Comparison of ENCODE assay signal across 9 cellular contexts in the genomic region with DNA sequence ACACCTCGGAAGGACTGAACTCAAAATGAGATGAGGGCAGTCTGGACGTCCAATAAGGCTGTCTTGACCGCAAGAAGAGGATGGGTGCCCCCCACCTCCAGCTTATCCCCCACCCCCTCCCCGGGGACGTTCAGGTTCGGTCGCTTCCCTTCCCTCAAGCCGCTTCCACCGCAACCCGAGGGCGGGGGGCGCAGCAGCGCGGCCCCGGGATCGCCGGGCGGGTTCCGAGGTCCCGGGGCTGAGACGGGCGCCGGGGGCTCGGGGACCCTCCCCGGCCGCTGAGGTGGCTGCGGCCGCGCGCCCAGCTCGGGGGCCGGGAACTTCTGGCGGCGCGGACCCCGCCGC. TPM values are rescaled to one million over a fixed set of nuclear protein-coding genes. Genes with fewer than 3 reads are reported as not detected.
DNase-seq lines count a peak whose midpoint lies in the region; ATAC-seq, FAIRE-seq and TF ChIP-seq lines count a peak whose summit lies in the region.
"Had no signal": no experiment of that assay in that cellular context is flagged by ENCODE, and none has a peak within 500 bp of the region (broad histone marks: within the 10 kb centered on the region; RNA-seq: fewer than 3 reads in every experiment).

No MANE protein-coding gene starts in this region.

- TF ChIP-seq EP300 in GM12878 (IDR thresholded peaks at IDR 0.05; ENCODE audit: borderline replicate concordance in 1 of 2, control insufficient read depth in 1 of 2, low read depth in 2 of 2, low read length in 2 of 2), result no peak

- no peak for FAIRE-seq in GM12878 (lab: Jason Lieb, UNC)
- FAIRE-seq: colon had no signal

- peaks cover 12% of the 10 kb centered on the region for H3K27me3 Mint-ChIP-seq in activated CD4-positive, alpha-beta T cell treated with anti-CD3 and anti-CD28 coated beads for 36 hours

- TF ChIP-seq CTCF in GM12878 (IDR thresholded peaks at IDR 0.05 in 2 of 3, conservative IDR thresholded peaks at IDR 0.05 in 1 of 3; ENCODE audit: control insufficient read depth in 2 of 3, extremely low read depth in 1 of 3, insufficient read depth in 1 of 3, low read depth in 3 of 3, low read length in 3 of 3) (no peak), thoracic aorta (IDR thresholded peaks at IDR 0.05) (no peak)

- H3K9me3 ChIP-seq in GM12878 (replicated peaks; ENCODE audit: control insufficient read depth, insufficient read depth, low read length) (no peaks in the 10 kb centered on the region; the same call in 1 of the 3 replicates), thoracic aorta (no peaks in the 10 kb centered on the region)

- TSS peak; percentile 64 for BruUV-seq in GM12878 (replicated peaks; lab: Mats Ljungman, UMichigan)

- DNase-seq in activated CD4-positive, alpha-beta T cell treated with anti-CD3 and anti-CD28 coated beads for 36 hours, result peak; percentile 10
- DNase-seq in activated CD4-positive, alpha-beta T cell treated with anti-CD3 and anti-CD28 coated beads for 1 hour, result no peak
- DNase-seq in GM12878 (ENCODE audit: low read depth, low spot score), result no peak
- no peak for DNase-seq in thoracic aorta (ENCODE audit: low spot score)
- no peak for DNase-seq in stimulated activated CD4-positive, alpha-beta T cell treated with anti-CD3 and anti-CD28 coated beads, Interleukin-4, amount 100 ng/mL, for 24 hours
- DNase-seq in DMS79 treated with DMSO at 0.1 percent for 48 hours (lab: John Stamatoyannopoulos, UW), result no peak

- ATAC-seq in activated CD4-positive, alpha-beta T cell treated with anti-CD3 and anti-CD28 coated beads for 36 hours, result peak; percentile 7
- peak; percentile 13 for ATAC-seq in HG03460 (IDR thresholded peaks at IDR 0.05; ENCODE audit: unreplicated experiment)
- no peak for ATAC-seq in GM12878
- no peak for ATAC-seq in thoracic aorta (ENCODE audit: insufficient number of reproducible peaks, low FRiP score, low read depth)

- peak overlapping the region; percentile 68 for H2AFZ ChIP-seq in GM12878 (ENCODE audit: control insufficient read depth, low read depth, low read length)

- peaks cover 18% of the 10 kb centered on the region for H3K4me1 Mint-ChIP-seq in activated CD4-positive, alpha-beta T cell treated with anti-CD3 and anti-CD28 coated beads for 36 hours

- H3K9ac ChIP-seq in GM12878 (ENCODE audit: control insufficient read depth, insufficient read depth, low read length), result peak overlapping the region; percentile 87

- no peak overlapping the region for H3K27ac Mint-ChIP-seq in activated CD4-positive, alpha-beta T cell treated with anti-CD3 and anti-CD28 coated beads for 36 hours

- H3K27me3 ChIP-seq in GM12878 (replicated peaks in 1 of 2; ENCODE audit: control insufficient read depth in 2 of 2, insufficient read depth in 2 of 2, low read length in 1 of 2) (no peaks in the 10 kb centered on the region), layer of hippocampus (ENCODE audit: control insufficient read depth, insufficient read depth, low read length) (no peaks in the 10 kb centered on the region), thoracic aorta (replicated peaks; ENCODE audit: insufficient read depth) (no peaks in the 10 kb centered on the region)

- POLR2A ChIA-PET in activated CD4-positive, alpha-beta T cell treated with anti-CD3 and anti-CD28 coated beads for 36 hours (lab: Charles Lee), result interaction anchor here (0.6 to 0.7 kb wide), 2 partner anchors 54 to 774 kb away, joined by 3 read pairs; no protein-coding TSS in a partner anchor
- POLR2A ChIA-PET in GM12878 (lab: Charles Lee), result interaction anchor here (1.2 to 4.0 kb wide), 4 partner anchors 11 to 113 kb away, joined by 3 to 30 read pairs (median 10); no protein-coding TSS in a partner anchor

- CTCF ChIA-PET in activated CD4-positive, alpha-beta T cell treated with anti-CD3 and anti-CD28 coated beads for 36 hours (lab: Charles Lee), result interaction anchor here (1.0 kb wide), 1 partner anchor 112 kb away, joined by 4 read pairs; no protein-coding TSS in a partner anchor
- CTCF ChIA-PET in GM12878 (lab: Yijun Ruan, JAX), result interaction anchor here (0.8 to 2.1 kb wide), 4 partner anchors 9 to 23 kb away, joined by 3 to 7 read pairs (median 4); no protein-coding TSS in a partner anchor

- WGBS in GM12878 (ENCODE audit: insufficient coverage, insufficient replicate concordance, low lambda C conversion rate, missing lambda C conversion rate), result 5% methylated on average over 12 of the region's 37 CpGs

- peaks cover 11% of the 10 kb centered on the region for H3K36me3 Mint-ChIP-seq in activated CD4-positive, alpha-beta T cell treated with anti-CD3 and anti-CD28 coated beads for 36 hours (ENCODE audit: low read depth)

- H3K27ac ChIP-seq in GM12878 (ENCODE audit: control insufficient read depth, insufficient read depth) (peak overlapping the region; percentile 81), layer of hippocampus (ENCODE audit: low read depth, low read length) (peak overlapping the region; percentile 85), thoracic aorta (peak overlapping the region; percentile 89 to 100)

- SMC1A ChIA-PET in GM12878 (lab: Charles Lee; ENCODE audit: uncharacterized antibody, unreplicated experiment), result interaction anchor here (1.2 to 2.4 kb wide), 5 partner anchors 11 to 33 kb away, joined by 3 to 15 read pairs (median 5); no protein-coding TSS in a partner anchor

- H3K4me1 ChIP-seq in GM12878 (ENCODE audit: control insufficient read depth, insufficient read depth, low read length) (peaks cover 6% of the 10 kb centered on the region; the same call in 1 of the 2 replicates), thoracic aorta (ENCODE audit: control insufficient read depth in 1 of 2, low read depth in 2 of 2) (peaks cover 26 to 54% of the 10 kb centered on the region in 2 donors)

- H4K20me1 ChIP-seq in GM12878 (ENCODE audit: control insufficient read depth, insufficient read depth), result no peaks in the 10 kb centered on the region

- H3K36me3 ChIP-seq in GM12878 (ENCODE audit: control insufficient read depth in 2 of 2, insufficient read depth in 2 of 2, low read length in 1 of 2), result no peaks in the 10 kb centered on the region; a peak in 1 of 4 replicates
- H3K36me3 ChIP-seq in thoracic aorta, result peaks cover 4% of the 10 kb centered on the region

- peaks cover 2% of the 10 kb centered on the region for H3K9me3 Mint-ChIP-seq in activated CD4-positive, alpha-beta T cell treated with anti-CD3 and anti-CD28 coated beads for 36 hours (ENCODE audit: low read depth)

- H3K79me2 ChIP-seq in GM12878 (ENCODE audit: control insufficient read depth, insufficient read depth, low read length), result peaks cover 21% of the 10 kb centered on the region

- H3K4me2 ChIP-seq in GM12878 (ENCODE audit: control insufficient read depth, insufficient read depth), result peak overlapping the region; percentile 85

- peak overlapping the region; percentile 80 for H3K4me3 Mint-ChIP-seq in activated CD4-positive, alpha-beta T cell treated with anti-CD3 and anti-CD28 coated beads for 36 hours

- H3K4me3 ChIP-seq in GM12878 (peak overlapping the region; percentile 87), thoracic aorta (peak overlapping the region; percentile 99)

- intact Hi-C loops in activated CD4-positive, alpha-beta T cell treated with anti-CD3 and anti-CD28 coated beads for 36 hours (cut with DNase I, micrococcal nuclease), result loop anchor here (1.0 to 5.0 kb wide), 5 partner anchors 54 to 814 kb away; a partner anchor contains a TSS
- intact Hi-C loops in GM12878 (cut with micrococcal nuclease; ENCODE audit: unreplicated experiment), result loop anchor here (5.0 kb wide), 1 partner anchor 54 kb away; no protein-coding TSS in a partner anchor

- RAD21 ChIA-PET in GM12878 (lab: Charles Lee; ENCODE audit: unreplicated experiment), result interaction anchor here (0.7 to 2.0 kb wide), 6 partner anchors 16 to 54 kb away, joined by 3 to 8 read pairs (median 3); no protein-coding TSS in a partner anchor

- in situ Hi-C loops in GM12878 (cut with MboI), result no loop called here

- TF ChIP-seq RAD21 in GM12878 (IDR thresholded peaks at IDR 0.05; ENCODE audit: insufficient read depth, low read depth, low read length), result no peak

- no peak for TF ChIP-seq POLR2A in GM12878 (IDR thresholded peaks at IDR 0.05; ENCODE audit: low read depth, low read length)

TF ChIP-seq in GM12878, 131 proteins besides CTCF, POLR2A, EP300 and RAD21 (continues in another document):
- no peak for TF ChIP-seq RFX5 (IDR thresholded peaks at IDR 0.05; ENCODE audit: low read depth, low read length)
- TF ChIP-seq, protein P1, sequence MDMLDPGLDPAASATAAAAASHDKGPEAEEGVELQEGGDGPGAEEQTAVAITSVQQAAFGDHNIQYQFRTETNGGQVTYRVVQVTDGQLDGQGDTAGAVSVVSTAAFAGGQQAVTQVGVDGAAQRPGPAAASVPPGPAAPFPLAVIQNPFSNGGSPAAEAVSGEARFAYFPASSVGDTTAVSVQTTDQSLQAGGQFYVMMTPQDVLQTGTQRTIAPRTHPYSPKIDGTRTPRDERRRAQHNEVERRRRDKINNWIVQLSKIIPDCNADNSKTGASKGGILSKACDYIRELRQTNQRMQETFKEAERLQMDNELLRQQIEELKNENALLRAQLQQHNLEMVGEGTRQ (IDR thresholded peaks at IDR 0.05; ENCODE audit: borderline replicate concordance, low read depth, low read length), result no peak
- no peak for TF ChIP-seq NRF1 (conservative IDR thresholded peaks at IDR 0.05; ENCODE audit: low read depth, low read length)

RNA-seq across cellular contexts. Expression of a gene that starts 0.5 kb away (rescaled TPM):
- total RNA-seq in activated CD4-positive, alpha-beta T cell treated with anti-CD3 and anti-CD28 coated beads for 36 hours, result 1 to 10 TPM; 4.3 to 5.4 TPM
- 22.3 and 26.2 TPM in 2 replicates for total RNA-seq in GM12878 (2013; cell fraction: nucleolus; rRNA removed)
- total RNA-seq in GM12878 (2014; rRNA removed) (6.7 and 8.4 TPM in 2 replicates), GM12878 (2014; rRNA removed; fragmentation: Illumina TruSeq; extraction: Trizol) (10.4 and 11.6 TPM in 2 replicates), GM12878 (2021) (18.8 and 20.1 TPM in 2 replicates), thoracic aorta (10 to 100 TPM; 12.2 to 15.5 TPM)
- polyA plus RNA-seq in GM12878 (2011; ENCODE audit: low read depth), result 3.1 TPM
- polyA plus RNA-seq in GM12878 (2011; rRNA removed) (12.4 and 15.6 TPM in 2 replicates), GM12878 (2014; fragmentation: Illumina TruSeq; extraction: Trizol) (14.5 and 14.7 TPM in 2 replicates), GM12878 (2014; fragmentation: Nextera tagmentation; extraction: Ambion mirVana) (1 to 10 TPM; 5.3 TPM), GM12878 (2014; rRNA removed) (7.6 and 8.7 TPM in 2 replicates), GM12878 (2016; fragmentation: Nextera tagmentation; extraction: Ambion mirVana) (10 to 100 TPM; 13.1 to 13.2 TPM)
- polyA plus RNA-seq in GM12878 (2011; cell fraction: cytosol; rRNA removed), result 3.8 and 3.9 TPM in 2 replicates
- polyA plus RNA-seq in GM12878 (2011; cell fraction: nucleus; rRNA removed), result 9.0 and 12.8 TPM in 2 replicates
- polyA plus RNA-seq in GM12878 (2012), result 4.7 and 6.8 TPM in 2 replicates
- 11.3 and 29.0 TPM in 2 replicates for polyA minus RNA-seq in GM12878 (2011; rRNA and poly(A)+ RNA removed)
- polyA minus RNA-seq in GM12878 (2011; cell fraction: cytosol; rRNA and poly(A)+ RNA removed), result 3.1 and 4.0 TPM in 2 replicates
- polyA minus RNA-seq in GM12878 (2011; cell fraction: nucleus; rRNA and poly(A)+ RNA removed), result 9.1 and 15.4 TPM in 2 replicates

Comparison
In these comparisons a context has a peak if more than half of its experiments do, and no peak if none do; other contexts are left out.
1. ATAC-seq: peak in activated CD4-positive, alpha-beta T cell treated with anti-CD3 and anti-CD28 coated beads for 36 hours (single experiment) and HG03460 (single experiment); none in GM12878 (single experiment) and thoracic aorta (single experiment).
2. Peak in every context shown above with its lines, with median percentiles within 50 percentile points of each other: H3K27ac ChIP-seq.